Comparison of ENCODE assay signal across 14 cellular contexts in the genomic region with DNA sequence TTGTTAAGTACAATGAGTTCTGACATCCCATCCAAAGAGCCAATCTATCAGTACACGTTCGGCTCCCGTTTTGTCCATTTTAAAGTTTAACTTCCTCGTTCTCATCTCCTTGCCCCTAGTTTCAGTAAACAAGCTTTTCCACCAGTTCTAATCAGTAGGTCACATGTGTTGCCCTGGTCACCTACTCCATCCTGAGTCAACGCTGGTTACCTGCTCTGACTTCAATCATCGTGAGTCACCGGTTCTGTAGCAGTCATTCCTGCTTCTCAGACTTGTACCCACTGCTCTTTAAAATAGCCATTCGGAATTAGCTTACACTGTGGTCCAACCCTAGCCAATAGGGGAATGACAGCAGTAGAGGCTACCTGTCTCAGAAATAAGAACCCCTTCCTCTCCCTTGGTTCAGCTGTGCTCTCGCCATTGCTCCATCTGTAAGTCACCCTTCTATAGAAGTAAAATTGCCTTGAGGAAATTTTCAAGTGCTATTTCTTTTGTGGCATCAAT.
DNase-seq lines count a peak whose midpoint lies in the region; ATAC-seq and TF ChIP-seq lines count a peak whose summit lies in the region.
"Had no signal": no experiment of that assay in that cellular context is flagged by ENCODE, and none has a peak within 500 bp of the region (broad histone marks: within the 10 kb centered on the region; RNA-seq: fewer than 3 reads in every experiment).

No MANE protein-coding gene starts in this region.

- POLR2A ChIA-PET in CD8-positive, alpha-beta T cell (lab: Charles Lee): no interaction called here

- peak overlapping the region; percentile 29 for H3K27ac ChIP-seq in RWPE2 (ENCODE audit: poor library complexity, severe bottlenecking)
- peak overlapping the region; percentile 96 for H3K27ac ChIP-seq in hepatocyte
- H3K27ac ChIP-seq in CD8-positive, alpha-beta T cell (ENCODE audit: low read depth, low read length): no peak overlapping the region
- H3K27ac ChIP-seq: neutrophil had no signal

- H3K36me3 Mint-ChIP-seq in CD8-positive, alpha-beta T cell: no peaks in the 10 kb centered on the region

- no peak overlapping the region for H3K4me3 Mint-ChIP-seq in stimulated activated naive CD8-positive, alpha-beta T cell treated with anti-CD3 and anti-CD28 coated beads, Interleukin-15, amount 100 ng/mL, for 72 hours
- H3K4me3 Mint-ChIP-seq in CD8-positive, alpha-beta T cell: no peak overlapping the region
- H3K4me3 Mint-ChIP-seq: B cell had no signal

- ATAC-seq in RWPE2 (ENCODE audit: low read depth): peak; percentile 90
- peak; percentile 49 for ATAC-seq in stimulated activated naive CD8-positive, alpha-beta T cell treated with anti-CD3 and anti-CD28 coated beads, Interleukin-15, amount 100 ng/mL, for 72 hours
- no peak for ATAC-seq in CD8-positive, alpha-beta T cell
- ATAC-seq in GM19397 (IDR thresholded peaks at IDR 0.05; ENCODE audit: unreplicated experiment): no peak

- H3K9me2 ChIP-seq in hepatocyte (replicated peaks; ENCODE audit: insufficient read depth): no peaks in the 10 kb centered on the region

- intact Hi-C loops in CD8-positive, alpha-beta T cell (cut with DNase I, micrococcal nuclease): no loop called here

- peak; percentile 51 for DNase-seq in stimulated activated CD4-positive, alpha-beta T cell treated with anti-CD3 and anti-CD28 coated beads, Interleukin-15, amount 100 ng/mL, for 24 hours
- DNase-seq in stimulated activated CD4-positive, alpha-beta T cell treated with anti-CD3 and anti-CD28 coated beads, Interleukin-4, amount 100 ng/mL, for 4 hours: no peak
- no peak for DNase-seq in RWPE2 (ENCODE audit: low spot score)
- DNase-seq in hepatocyte (ENCODE audit: low spot score): peak; percentile 74
- DNase-seq in stimulated activated naive CD8-positive, alpha-beta T cell treated with anti-CD3 and anti-CD28 coated beads, Interleukin-15, amount 100 ng/mL, for 72 hours: no peak
- no peak for DNase-seq in CD8-positive, alpha-beta T cell
- DNase-seq in ecto neural progenitor cell (ENCODE audit: low spot score): no peak
- DNase-seq: cortex of kidney, foreskin melanocyte, KBM-7, NCI-H2081 treated with DMSO at 0.1 percent for 48 hours had no signal

- no peak overlapping the region for H3K27ac Mint-ChIP-seq in stimulated activated naive CD8-positive, alpha-beta T cell treated with anti-CD3 and anti-CD28 coated beads, Interleukin-15, amount 100 ng/mL, for 72 hours
- H3K27ac Mint-ChIP-seq in CD8-positive, alpha-beta T cell: no peak overlapping the region
- H3K27ac Mint-ChIP-seq: B cell had no signal

- no peaks in the 10 kb centered on the region for H4K20me1 ChIP-seq in hepatocyte (ENCODE audit: insufficient read depth, poor library complexity, severe bottlenecking)

- H3K27me3 Mint-ChIP-seq in stimulated activated naive CD8-positive, alpha-beta T cell treated with anti-CD3 and anti-CD28 coated beads, Interleukin-15, amount 100 ng/mL, for 72 hours: no peaks in the 10 kb centered on the region
- peaks cover 9% of the 10 kb centered on the region for H3K27me3 Mint-ChIP-seq in CD8-positive, alpha-beta T cell (ENCODE audit: low read depth)

- H3K36me3 ChIP-seq in RWPE2 (ENCODE audit: low read depth): no peaks in the 10 kb centered on the region
- no peaks in the 10 kb centered on the region for H3K36me3 ChIP-seq in hepatocyte (replicated peaks; ENCODE audit: insufficient read depth, low read depth)
- no peaks in the 10 kb centered on the region for H3K36me3 ChIP-seq in CD8-positive, alpha-beta T cell (ENCODE audit: insufficient read depth, low read length)
- H3K36me3 ChIP-seq: neutrophil had no signal

- H3K4me1 ChIP-seq in RWPE2 (ENCODE audit: insufficient read depth, poor library complexity, severe bottlenecking) (peaks cover 11% of the 10 kb centered on the region), hepatocyte (ENCODE audit: insufficient read depth) (peaks cover 8% of the 10 kb centered on the region)
- no peaks in the 10 kb centered on the region for H3K4me1 ChIP-seq in CD8-positive, alpha-beta T cell (ENCODE audit: insufficient read depth, low read length)

- H3K79me2 ChIP-seq in hepatocyte: no peaks in the 10 kb centered on the region

- no peak for TF ChIP-seq CTCF in RWPE2 (IDR thresholded peaks at IDR 0.05; ENCODE audit: poor library complexity, severe bottlenecking)
- no peak for TF ChIP-seq CTCF in hepatocyte (IDR thresholded peaks at IDR 0.05; ENCODE audit: poor library complexity)
- TF ChIP-seq CTCF in CD8-positive, alpha-beta T cell (IDR thresholded peaks at IDR 0.05): no peak

- H3K27me3 ChIP-seq in RWPE2 (ENCODE audit: insufficient read depth, poor library complexity, severe bottlenecking) (no peaks in the 10 kb centered on the region), hepatocyte (no peaks in the 10 kb centered on the region)
- H3K27me3 ChIP-seq in CD8-positive, alpha-beta T cell (ENCODE audit: insufficient read depth, low read length): no peaks in the 10 kb centered on the region

- H3K4me3 ChIP-seq in RWPE2 (ENCODE audit: severe bottlenecking): no peak overlapping the region
- H3K4me3 ChIP-seq in hepatocyte: no peak overlapping the region
- no peak overlapping the region for H3K4me3 ChIP-seq in CD8-positive, alpha-beta T cell (ENCODE audit: low read depth, low read length)

- CTCF ChIA-PET in CD8-positive, alpha-beta T cell (lab: Charles Lee): no interaction called here

- peaks cover 28% of the 10 kb centered on the region for H3K4me1 Mint-ChIP-seq in stimulated activated naive CD8-positive, alpha-beta T cell treated with anti-CD3 and anti-CD28 coated beads, Interleukin-15, amount 100 ng/mL, for 72 hours
- H3K4me1 Mint-ChIP-seq in CD8-positive, alpha-beta T cell (ENCODE audit: low read depth): peaks cover 10% of the 10 kb centered on the region
- H3K4me1 Mint-ChIP-seq: B cell had no signal

- peak overlapping the region; percentile 40 for H2AFZ ChIP-seq in hepatocyte

- H3K9me3 ChIP-seq in RWPE2 (ENCODE audit: severe bottlenecking): no peaks in the 10 kb centered on the region
- H3K9me3 ChIP-seq in hepatocyte (ENCODE audit: low read depth): no peaks in the 10 kb centered on the region
- H3K9me3 ChIP-seq in CD8-positive, alpha-beta T cell (ENCODE audit: low read length): no peaks in the 10 kb centered on the region
- H3K9me3 ChIP-seq: neutrophil had no signal

- H3K4me2 ChIP-seq in hepatocyte: peak overlapping the region; percentile 58

- peaks cover 0 to 7% of the 10 kb centered on the region in 2 donors for H3K9me3 Mint-ChIP-seq in stimulated activated naive CD8-positive, alpha-beta T cell treated with anti-CD3 and anti-CD28 coated beads, Interleukin-15, amount 100 ng/mL, for 72 hours
- no peaks in the 10 kb centered on the region for H3K9me3 Mint-ChIP-seq in CD8-positive, alpha-beta T cell

- 49% methylated on average over 9 of the region's 9 CpGs for WGBS in hepatocyte (ENCODE audit: low lambda C conversion rate, missing lambda C conversion rate)

Comparison
In these comparisons a context has a peak if more than half of its experiments do, and no peak if none do; other contexts are left out.
1. DNase-seq: peak in stimulated activated CD4-positive, alpha-beta T cell treated with anti-CD3 and anti-CD28 coated beads, Interleukin-15, amount 100 ng/mL, for 24 hours (single experiment) and hepatocyte (single experiment); none in stimulated activated CD4-positive, alpha-beta T cell treated with anti-CD3 and anti-CD28 coated beads, Interleukin-4, amount 100 ng/mL, for 4 hours (0 of 2), RWPE2 (single experiment), stimulated activated naive CD8-positive, alpha-beta T cell treated with anti-CD3 and anti-CD28 coated beads, Interleukin-15, amount 100 ng/mL, for 72 hours (0 of 2), CD8-positive, alpha-beta T cell (0 of 7) and ecto neural progenitor cell (single experiment).
2. ATAC-seq: peak in RWPE2 (single experiment) and stimulated activated naive CD8-positive, alpha-beta T cell treated with anti-CD3 and anti-CD28 coated beads, Interleukin-15, amount 100 ng/mL, for 72 hours (single experiment); none in CD8-positive, alpha-beta T cell (single experiment) and GM19397 (single experiment).